ENCODE assay signal across 8 cellular contexts in genomic region chr21:26140185-26140584, GRCh38. TPM values are rescaled to one million over a fixed set of nuclear protein-coding genes. Genes with fewer than 3 reads are reported as not detected.
A peak's percentile ranks its signal among the peaks of the same experiment; 100 is the strongest.
DNase-seq lines count a peak whose midpoint lies in the region; ATAC-seq and TF ChIP-seq lines count a peak whose summit lies in the region.

No MANE protein-coding gene starts in this region.

- H3K27me3 ChIP-seq in lower lobe of right lung (ENCODE audit: low read depth) = no peaks in the 10 kb centered on the region
- H3K27me3 ChIP-seq in CD4-positive, alpha-beta memory T cell (ENCODE audit: insufficient read depth, low read length) = no peaks in the 10 kb centered on the region

- H3K9me3 ChIP-seq in lower lobe of right lung = no peaks in the 10 kb centered on the region
- H3K9me3 ChIP-seq in CD4-positive, alpha-beta memory T cell (ENCODE audit: control insufficient read depth in 1 of 2, low read length in 2 of 2) = no peaks in the 10 kb centered on the region

- no peak overlapping the region for H3K4me3 Mint-ChIP-seq in CD4-positive, alpha-beta memory T cell

- TF ChIP-seq CTCF in cardiac fibroblast (IDR thresholded peaks at IDR 0.05; ENCODE audit: low read depth, low read length) = no peak
- no peak for TF ChIP-seq CTCF in lower lobe of right lung (IDR thresholded peaks at IDR 0.05)

- peaks cover 6 to 25% (median 8%) of the 10 kb centered on the region in 4 donors for H3K4me1 Mint-ChIP-seq in CD4-positive, alpha-beta memory T cell

- H3K9me3 Mint-ChIP-seq in CD4-positive, alpha-beta memory T cell = peaks cover 0 to 3% (median 0%) of the 10 kb centered on the region in 8 donors

- peaks cover 0 to 1% of the 10 kb centered on the region in 2 donors for H3K27me3 Mint-ChIP-seq in CD4-positive, alpha-beta memory T cell

- no peaks in the 10 kb centered on the region for H3K36me3 Mint-ChIP-seq in CD4-positive, alpha-beta memory T cell

- DNase-seq in AG08396 (ENCODE audit: low spot score) (peak; percentile 87), HuH-7 (ENCODE audit: low spot score) (peak; percentile 37), cardiac fibroblast (ENCODE audit: low read depth in 2 of 2) (peak; percentile 96 to 98), lower lobe of right lung (no peak), NCI-H1436 treated with DMSO at 0.1 percent for 48 hours (lab: John Stamatoyannopoulos, UW) (no peak), KBM-7 (no peak)
- DNase-seq in CD4-positive, alpha-beta memory T cell = no peak
- DNase-seq in stimulated activated CD4-positive, alpha-beta T cell treated with anti-CD3 and anti-CD28 coated beads, Interleukin-2, amount 100 ng/mL, for 48 hours = no peak

- ATAC-seq in lower lobe of right lung = peak; percentile 71 to 83

- H3K27ac ChIP-seq in lower lobe of right lung = no peak overlapping the region
- no peak overlapping the region for H3K27ac ChIP-seq in CD4-positive, alpha-beta memory T cell (ENCODE audit: low read depth, low read length)

- CTCF ChIA-PET in CD4-positive, alpha-beta memory T cell (lab: Charles Lee; ENCODE audit: partially characterized antibody) = no interaction called here

- in situ Hi-C loops in KBM-7 (cut with MboI; ENCODE audit: low pct_unique_long_range_greater_than_20kb, low sequenced_read_pairs) = no loop called here

- H3K4me1 ChIP-seq in lower lobe of right lung = peaks cover 18% of the 10 kb centered on the region
- peaks cover 7% of the 10 kb centered on the region for H3K4me1 ChIP-seq in CD4-positive, alpha-beta memory T cell (ENCODE audit: insufficient read depth, low read length)

- H3K4me3 ChIP-seq in cardiac fibroblast (replicated peaks in 1 of 2; ENCODE audit: low read depth in 2 of 2, low read length in 2 of 2) (no peak overlapping the region), lower lobe of right lung (no peak overlapping the region)
- H3K4me3 ChIP-seq in CD4-positive, alpha-beta memory T cell (ENCODE audit: low read length in 2 of 2) = no peak overlapping the region

- no peaks in the 10 kb centered on the region for H3K36me3 ChIP-seq in lower lobe of right lung
- no peaks in the 10 kb centered on the region for H3K36me3 ChIP-seq in CD4-positive, alpha-beta memory T cell (ENCODE audit: insufficient read depth, low read length)

- H3K27ac Mint-ChIP-seq in CD4-positive, alpha-beta memory T cell = no peak overlapping the region

- intact Hi-C loops in lower lobe of right lung (cut with DNase I) = no loop called here
- intact Hi-C loops in CD4-positive, alpha-beta memory T cell (cut with micrococcal nuclease) = no loop called here

- POLR2A ChIA-PET in CD4-positive, alpha-beta memory T cell (lab: Charles Lee; ENCODE audit: partially characterized antibody) = no interaction called here

RNA-seq across cellular contexts. Expression of gene APP, which starts 30.4 kb away (rescaled TPM):
- 358 TPM for total RNA-seq in lower lobe of right lung
- total RNA-seq in CD4-positive, alpha-beta memory T cell = 10 to 100 TPM; 53.3 to 57.9 TPM
- polyA plus RNA-seq in CD4-positive, alpha-beta memory T cell = 10 to 100 TPM in 1 of 2 donors, 1 to 10 TPM in 1; 4.9 to 15.1 TPM

Comparison
In these comparisons a context has a peak if more than half of its experiments do, and no peak if none do; other contexts are left out.
1. DNase-seq: peak in AG08396 (single experiment), HuH-7 (single experiment) and cardiac fibroblast (2 of 2); none in lower lobe of right lung (single experiment), NCI-H1436 treated with DMSO at 0.1 percent for 48 hours (single experiment), CD4-positive, alpha-beta memory T cell (0 of 5), stimulated activated CD4-positive, alpha-beta T cell treated with anti-CD3 and anti-CD28 coated beads, Interleukin-2, amount 100 ng/mL, for 48 hours (0 of 2) and KBM-7 (single experiment).